Comparison of ENCODE assay signal across 21 cellular contexts in the genomic region with DNA sequence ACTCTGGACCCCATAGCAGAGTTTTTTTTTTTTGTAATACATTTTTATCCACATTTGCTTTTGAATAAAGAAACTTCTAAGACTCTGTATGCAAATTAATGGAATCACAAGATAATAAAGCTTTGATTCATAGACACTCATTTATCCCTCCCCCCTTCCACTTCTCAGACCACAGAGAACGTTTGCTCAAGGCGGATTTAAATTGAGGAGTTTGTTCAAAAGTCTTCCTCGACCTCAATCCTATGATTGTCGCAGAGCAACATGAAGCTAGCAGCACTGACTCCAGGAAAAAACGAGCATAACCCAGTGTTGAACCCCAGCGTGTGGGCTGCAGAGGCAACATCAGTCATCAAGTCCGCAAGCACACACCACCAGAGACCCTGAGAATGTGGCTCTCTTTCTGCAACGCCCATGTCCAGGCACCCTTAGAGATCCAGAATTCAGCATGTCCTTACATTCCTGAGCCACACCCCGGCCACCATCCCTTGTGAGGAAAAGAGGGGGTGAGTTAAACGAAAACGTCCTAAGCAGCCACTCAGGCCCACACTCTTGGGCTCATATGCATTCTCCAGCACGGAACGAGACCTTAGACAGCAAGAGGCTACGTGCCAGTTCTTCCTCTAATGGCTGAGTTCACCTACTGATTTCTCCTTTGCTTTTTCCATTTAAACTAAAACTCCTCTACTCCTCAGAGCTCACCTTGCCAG.
DNase-seq lines count a peak whose midpoint lies in the region; ATAC-seq and TF ChIP-seq lines count a peak whose summit lies in the region.
"Had no signal": no experiment of that assay in that cellular context is flagged by ENCODE, and none has a peak within 500 bp of the region (broad histone marks: within the 10 kb centered on the region; RNA-seq: fewer than 3 reads in every experiment).

No MANE protein-coding gene starts in this region.

- WGBS in mesendoderm (ENCODE audit: extremely low coverage, insufficient coverage, low lambda C conversion rate), result no CpG with 5 or more reads among the region's 14 CpGs

- H3K4ac ChIP-seq in mesendoderm (ENCODE audit: low read depth, low read length), result no peak overlapping the region

- H4K5ac ChIP-seq in mesendoderm (ENCODE audit: low read length), result no peak overlapping the region

- H2BK120ac ChIP-seq in mesendoderm (ENCODE audit: low read depth, low read length), result no peak overlapping the region

- peaks cover 24% of the 10 kb centered on the region for H3K4me1 ChIP-seq in upper lobe of right lung
- H3K4me1 ChIP-seq in mesendoderm (ENCODE audit: control insufficient read depth, low read depth, low read length), result no peaks in the 10 kb centered on the region

- no peaks in the 10 kb centered on the region for H3K27me3 ChIP-seq in upper lobe of right lung
- H3K27me3 ChIP-seq in mesendoderm (ENCODE audit: insufficient read depth, low read length, poor library complexity), result no peaks in the 10 kb centered on the region
- H3K27me3 ChIP-seq: MG63, stomach had no signal

- no peak overlapping the region for H3K4me2 ChIP-seq in mesendoderm (ENCODE audit: low read length)

- H3K27ac ChIP-seq in upper lobe of right lung, result no peak overlapping the region
- no peak overlapping the region for H3K27ac ChIP-seq in mesendoderm (ENCODE audit: low read depth, low read length)
- H3K27ac ChIP-seq: stomach had no signal

- DNase-seq in activated naive CD4-positive, alpha-beta T cell treated with Interleukin-2 at 50 U/mL for 16 hours, result no peak
- DNase-seq in central memory CD8-positive, alpha-beta T cell (ENCODE audit: low spot score in 2 of 2), result no peak
- no peak for DNase-seq in natural killer cell treated with Interleukin-12 subunit alpha and Interleukin-12 subunit beta and Interleukin-15 and Interleukin-18, amount 100 ng/mL, for 72 hours (ENCODE audit: low spot score)
- DNase-seq in upper lobe of right lung (no peak), NCI-H2081 treated with DMSO at 0.1 percent for 48 hours (lab: John Stamatoyannopoulos, UW) (no peak), mesendoderm (no peak)
- DNase-seq: activated naive CD4-positive, alpha-beta T cell treated with anti-CD3 and anti-CD28 coated beads, Interleukin-2, amount 50 U/mL, for 16 hours; activated T-cell treated with anti-CD3 and anti-CD28 coated beads, Interleukin-2, amount 50 U/mL, for 1 hour; cortex of kidney; foreskin fibroblast; left cardiac atrium; MG63; NCI-H2029; NCI-H446; OCI-M1; stomach; trophoblast cell had no signal

- H3K9ac ChIP-seq in mesendoderm (ENCODE audit: low read length), result no peak overlapping the region

- H3K79me1 ChIP-seq in mesendoderm (ENCODE audit: low read length), result no peaks in the 10 kb centered on the region

- H2AK5ac ChIP-seq in mesendoderm (ENCODE audit: low read length), result no peak overlapping the region

- H3K4me3 Mint-ChIP-seq in activated naive CD4-positive, alpha-beta T cell treated with anti-CD3 and anti-CD28 coated beads, Interleukin-2, amount 50 U/mL, for 24 hours, result no peak overlapping the region
- no peak overlapping the region for H3K4me3 Mint-ChIP-seq in central memory CD8-positive, alpha-beta T cell
- H3K4me3 Mint-ChIP-seq in natural killer cell treated with Interleukin-12 subunit alpha and Interleukin-12 subunit beta and Interleukin-15 and Interleukin-18, amount 100 ng/mL, for 72 hours, result peak overlapping the region; percentile 11

- H3K36me3 ChIP-seq in upper lobe of right lung (peaks cover 16% of the 10 kb centered on the region), mesendoderm (ENCODE audit: control insufficient read depth, insufficient read depth, low read length) (no peaks in the 10 kb centered on the region)
- H3K36me3 ChIP-seq: MG63 had no signal

- no peak for TF ChIP-seq CTCF in upper lobe of right lung (IDR thresholded peaks at IDR 0.05)

- H2BK5ac ChIP-seq in mesendoderm (ENCODE audit: low read length), result no peak overlapping the region

- H3K36me3 Mint-ChIP-seq in activated naive CD4-positive, alpha-beta T cell treated with anti-CD3 and anti-CD28 coated beads, Interleukin-2, amount 50 U/mL, for 24 hours, result peaks cover 11% of the 10 kb centered on the region
- H3K36me3 Mint-ChIP-seq in central memory CD8-positive, alpha-beta T cell (ENCODE audit: insufficient read depth), result peaks cover 67% of the 10 kb centered on the region
- H3K36me3 Mint-ChIP-seq in natural killer cell treated with Interleukin-12 subunit alpha and Interleukin-12 subunit beta and Interleukin-15 and Interleukin-18, amount 100 ng/mL, for 72 hours, result peaks cover 13% of the 10 kb centered on the region

- no peak overlapping the region for H3K56ac ChIP-seq in mesendoderm (ENCODE audit: low read length)

- peak overlapping the region; percentile 19 for H3K27ac Mint-ChIP-seq in activated naive CD4-positive, alpha-beta T cell treated with anti-CD3 and anti-CD28 coated beads, Interleukin-2, amount 50 U/mL, for 24 hours
- H3K27ac Mint-ChIP-seq in central memory CD8-positive, alpha-beta T cell (ENCODE audit: low read depth), result peak overlapping the region; percentile 63
- H3K27ac Mint-ChIP-seq in natural killer cell treated with Interleukin-12 subunit alpha and Interleukin-12 subunit beta and Interleukin-15 and Interleukin-18, amount 100 ng/mL, for 72 hours, result peak overlapping the region; percentile 45 to 79

- no peak overlapping the region for H3K23ac ChIP-seq in mesendoderm (ENCODE audit: low read length)

- no peak overlapping the region for H4K8ac ChIP-seq in mesendoderm (ENCODE audit: low read depth, low read length)

- peaks cover 26% of the 10 kb centered on the region for H3K4me1 Mint-ChIP-seq in activated naive CD4-positive, alpha-beta T cell treated with anti-CD3 and anti-CD28 coated beads, Interleukin-2, amount 50 U/mL, for 24 hours
- H3K4me1 Mint-ChIP-seq in central memory CD8-positive, alpha-beta T cell, result peaks cover 72% of the 10 kb centered on the region
- H3K4me1 Mint-ChIP-seq in natural killer cell treated with Interleukin-12 subunit alpha and Interleukin-12 subunit beta and Interleukin-15 and Interleukin-18, amount 100 ng/mL, for 72 hours (ENCODE audit: low read depth in 2 of 2), result peaks cover 61 to 67% of the 10 kb centered on the region in 2 donors

- H3K18ac ChIP-seq in mesendoderm (ENCODE audit: low read length), result no peak overlapping the region

- H2BK15ac ChIP-seq in mesendoderm (replicated peaks; ENCODE audit: low read depth), result no peak overlapping the region

- H3K9me3 Mint-ChIP-seq in activated naive CD4-positive, alpha-beta T cell treated with anti-CD3 and anti-CD28 coated beads, Interleukin-2, amount 50 U/mL, for 24 hours, result no peaks in the 10 kb centered on the region
- no peaks in the 10 kb centered on the region for H3K9me3 Mint-ChIP-seq in central memory CD8-positive, alpha-beta T cell
- peaks cover 6% of the 10 kb centered on the region for H3K9me3 Mint-ChIP-seq in natural killer cell treated with Interleukin-12 subunit alpha and Interleukin-12 subunit beta and Interleukin-15 and Interleukin-18, amount 100 ng/mL, for 72 hours

- H3K79me2 ChIP-seq in mesendoderm (ENCODE audit: control insufficient read depth, insufficient read depth, low read length), result no peaks in the 10 kb centered on the region

- no peaks in the 10 kb centered on the region for H3K9me3 ChIP-seq in upper lobe of right lung
- H3K9me3 ChIP-seq: MG63, stomach had no signal

- H3K4me3 ChIP-seq in upper lobe of right lung (no peak overlapping the region), mesendoderm (ENCODE audit: low read length) (no peak overlapping the region)
- H3K4me3 ChIP-seq: K562, MG63, stomach had no signal

- no peaks in the 10 kb centered on the region for H3K27me3 Mint-ChIP-seq in activated naive CD4-positive, alpha-beta T cell treated with anti-CD3 and anti-CD28 coated beads, Interleukin-2, amount 50 U/mL, for 24 hours
- no peaks in the 10 kb centered on the region for H3K27me3 Mint-ChIP-seq in central memory CD8-positive, alpha-beta T cell
- H3K27me3 Mint-ChIP-seq in natural killer cell treated with Interleukin-12 subunit alpha and Interleukin-12 subunit beta and Interleukin-15 and Interleukin-18, amount 100 ng/mL, for 72 hours, result no peaks in the 10 kb centered on the region

- intact Hi-C loops in upper lobe of right lung (cut with DNase I), result no loop called here

- no peak for ATAC-seq in central memory CD8-positive, alpha-beta T cell (replicated peaks; ENCODE audit: extremely low read depth, poor library complexity, severe bottlenecking)
- ATAC-seq in natural killer cell treated with Interleukin-12 subunit alpha and Interleukin-12 subunit beta and Interleukin-15 and Interleukin-18, amount 100 ng/mL, for 72 hours, result no peak
- peak; percentile 31 for ATAC-seq in upper lobe of right lung
- no peak for ATAC-seq in HG03439 (IDR thresholded peaks at IDR 0.05; ENCODE audit: unreplicated experiment)
- ATAC-seq: esophagus mucosa, K562, left cardiac atrium had no signal
